Comparison of ENCODE assay signal across 1 cellular context in genomic region chr3:112738366-112738765, GRCh38.
TF ChIP-seq lines count a peak whose summit lies in the region.

No MANE protein-coding gene starts in this region.

TF ChIP-seq in HepG2, 621 proteins besides CTCF, POLR2A, EP300 and RAD21:
- TF ChIP-seq ZFP90 (CRISPR knock-in tag; IDR thresholded peaks at IDR 0.05; ENCODE audit: borderline replicate concordance) (no peak), FOXA3 (CRISPR knock-in tag; IDR thresholded peaks at IDR 0.05) (no peak), ZNF784 (CRISPR knock-in tag; IDR thresholded peaks at IDR 0.05; ENCODE audit: borderline replicate concordance) (no peak), ZNF513 (CRISPR knock-in tag; conservative IDR thresholded peaks at IDR 0.05) (no peak)
